Comparison of ENCODE assay signal across 20 cellular contexts in the genomic region with DNA sequence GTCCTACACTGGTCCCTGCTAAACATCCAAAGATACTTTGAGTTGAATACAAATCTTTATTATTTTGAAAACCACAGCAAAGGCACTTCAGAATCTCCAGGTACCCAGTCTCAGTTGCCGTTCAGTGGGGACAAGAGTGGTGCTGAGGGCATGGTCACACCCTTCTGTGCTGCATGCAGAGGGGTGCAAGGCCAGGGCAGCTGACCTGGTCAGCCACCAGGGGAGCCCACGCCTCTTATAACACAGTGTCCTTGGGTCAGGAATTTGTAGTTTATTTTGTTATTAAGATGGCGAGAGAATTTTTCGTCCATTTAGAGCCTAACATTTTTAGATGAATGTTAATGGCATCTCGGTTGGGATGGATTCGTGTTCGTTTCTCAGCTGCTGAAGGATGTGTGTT. TPM values are rescaled to one million over a fixed set of nuclear protein-coding genes. Genes with fewer than 3 reads are reported as not detected.
"Had no signal": no experiment of that assay in that cellular context is flagged by ENCODE, and none has a peak within 500 bp of the region (broad histone marks: within the 10 kb centered on the region; RNA-seq: fewer than 3 reads in every experiment).

No MANE protein-coding gene starts in this region.

RNA-seq across cellular contexts. Expression of a gene that starts 16.0 kb away (rescaled TPM):
- total RNA-seq: activated naive CD4-positive, alpha-beta T cell treated with anti-CD3 and anti-CD28 coated beads for 36 hours; activated naive CD4-positive, alpha-beta T cell treated with anti-CD3 and anti-CD28 coated beads, Interleukin-2, amount 50 U/mL, for 72 hours; activated naive CD8-positive, alpha-beta T cell treated with anti-CD3 and anti-CD28 coated beads for 36 hours; activated T-cell treated with anti-CD3 and anti-CD28 coated beads, Interleukin-2, amount 50 U/mL, for 4 hours; activated T-cell treated with anti-CD3 and anti-CD28 coated beads, Interleukin-2, amount 50 U/mL, for 72 hours; activated T-helper 1 cell treated with anti-CD3 and anti-CD28 coated beads, Interleukin-12 subunit alpha, Interleukin-12 subunit beta, Interleukin-2, Interleukin-4 antibody, amounts not matched to agents 30 ng/mL and 10 ng/mL and 1 ng/mL, durations not matched to agents 14 hours and 24 hours and 36 hours; activated T-helper 17 cell treated with anti-CD3 and anti-CD28 coated beads, Interleukin-2, amount 50 U/mL, for 72 hours; ascending aorta; body of pancreas; cerebellum had no signal

RNA-seq across cellular contexts. Expression of a gene that starts 23.5 kb away (rescaled TPM):
- total RNA-seq: activated naive CD4-positive, alpha-beta T cell treated with anti-CD3 and anti-CD28 coated beads for 36 hours; activated naive CD4-positive, alpha-beta T cell treated with anti-CD3 and anti-CD28 coated beads, Interleukin-2, amount 50 U/mL, for 72 hours; activated naive CD8-positive, alpha-beta T cell treated with anti-CD3 and anti-CD28 coated beads for 36 hours; activated naive CD8-positive, alpha-beta T cell treated with anti-CD3 and anti-CD28 coated beads, Interleukin-2, amount 10 ng/mL, durations not matched to agents 7 days and 5 days; activated T-cell treated with anti-CD3 and anti-CD28 coated beads, Interleukin-2, amount 50 U/mL, for 4 hours; activated T-cell treated with anti-CD3 and anti-CD28 coated beads, Interleukin-2, amount 50 U/mL, for 72 hours; activated T-helper 1 cell treated with anti-CD3 and anti-CD28 coated beads, Interleukin-12 subunit alpha, Interleukin-12 subunit beta, Interleukin-2, Interleukin-4 antibody, amounts not matched to agents 30 ng/mL and 10 ng/mL and 1 ng/mL, durations not matched to agents 14 hours and 24 hours and 36 hours; activated T-helper 17 cell treated with anti-CD3 and anti-CD28 coated beads, Interleukin-2, amount 50 U/mL, for 72 hours; activated T-helper 2 cell treated with anti-CD3 and anti-CD28 coated beads, Interferon-gamma antibody, Interleukin-2, Interleukin-4, amounts not matched to agents 10 μg/mL and 5 μg/mL and 100 μg/mL, durations not matched to agents 14 hours and 24 hours and 36 hours; adrenal gland; aorta; ascending aorta; astrocyte; body of pancreas; breast epithelium; bronchial epithelial cell; cardiac muscle cell; cerebellum; chondrocyte had no signal
- polyA plus RNA-seq: adipose tissue, adrenal gland, aorta, cardiac muscle cell had no signal
